In the genomic region with DNA sequence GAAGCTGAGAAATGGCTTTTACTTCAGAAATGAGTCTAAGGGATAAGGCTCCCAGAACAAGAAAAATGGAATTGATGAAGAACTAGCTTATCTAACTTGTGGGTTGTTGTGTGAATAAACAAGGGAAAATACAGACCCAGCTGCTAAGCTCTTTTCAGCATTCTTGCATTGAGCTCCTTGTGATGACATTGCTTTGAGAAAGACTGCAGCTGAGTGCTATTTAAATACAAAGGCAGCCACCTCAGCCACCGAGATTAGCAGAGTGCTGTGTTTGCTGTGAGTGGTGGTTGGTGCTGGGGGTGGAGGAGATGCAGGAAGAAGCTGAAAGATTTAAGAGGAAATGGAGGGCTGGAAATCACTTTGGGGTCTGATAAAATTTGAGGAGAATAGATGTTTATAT, we compare ENCODE assay signal across 27 cellular contexts.
DNase-seq lines count a peak whose midpoint lies in the region; ATAC-seq and TF ChIP-seq lines count a peak whose summit lies in the region.
"Had no signal": no experiment of that assay in that cellular context is flagged by ENCODE, and none has a peak within 500 bp of the region (broad histone marks: within the 10 kb centered on the region; RNA-seq: fewer than 3 reads in every experiment).

No MANE protein-coding gene starts in this region.

- H3K9ac ChIP-seq in neural cell (ENCODE audit: low read length), result peak overlapping the region; percentile 28
- H3K9ac ChIP-seq: parathyroid adenoma had no signal

- peak overlapping the region; percentile 32 for H2AFZ ChIP-seq in neural cell (ENCODE audit: low read depth, low read length)
- H2AFZ ChIP-seq: parathyroid adenoma had no signal

- H3K27ac ChIP-seq in WERI-Rb-1 (no peak overlapping the region), iPS DF 6.9 (ENCODE audit: low read length) (no peak overlapping the region), neural cell (ENCODE audit: low read length) (peak overlapping the region; percentile 65)
- H3K27ac ChIP-seq: coronary artery, left lung, parathyroid adenoma, tibial artery, VCaP had no signal

- no peaks in the 10 kb centered on the region for H3F3A ChIP-seq in neural cell (ENCODE audit: insufficient read depth, low read length, poor library complexity, severe bottlenecking)

- peak; percentile 33 for TF ChIP-seq RAD21 in neural cell (conservative IDR thresholded peaks at IDR 0.05)

- H3K4me1 Mint-ChIP-seq in activated naive CD8-positive, alpha-beta T cell treated with anti-CD3 and anti-CD28 coated beads, Interleukin-2, amount 50 U/mL, for 24 hours, result no peaks in the 10 kb centered on the region

- H3K79me2 ChIP-seq in neural cell (replicated peaks; ENCODE audit: insufficient read depth, low read length), result no peaks in the 10 kb centered on the region
- H3K79me2 ChIP-seq: parathyroid adenoma had no signal

- TF ChIP-seq EP300 in neural cell (conservative IDR thresholded peaks at IDR 0.05; ENCODE audit: poor library complexity, severe bottlenecking), result no peak

- H3K36me3 ChIP-seq in HAP-1 (replicated peaks) (no peaks in the 10 kb centered on the region), WERI-Rb-1 (no peaks in the 10 kb centered on the region), iPS DF 6.9 (ENCODE audit: control insufficient read depth, insufficient read depth, low read length) (no peaks in the 10 kb centered on the region), neural cell (ENCODE audit: insufficient read depth, low read length) (no peaks in the 10 kb centered on the region)
- H3K36me3 ChIP-seq: left lung, tibial artery had no signal

- H3K4me1 ChIP-seq in HAP-1, result peaks cover 13% of the 10 kb centered on the region
- H3K4me1 ChIP-seq in iPS DF 6.9 (ENCODE audit: control insufficient read depth, insufficient read depth, low read length), result no peaks in the 10 kb centered on the region
- H3K4me1 ChIP-seq: left lung, parathyroid adenoma, tibial artery had no signal

- no peak for ATAC-seq in SK-N-SH treated with all-trans-retinoic acid at 6 μM for 48 hours
- ATAC-seq in activated naive CD8-positive, alpha-beta T cell treated with anti-CD3 and anti-CD28 coated beads, Interleukin-2, amount 50 U/mL, for 24 hours, result no peak
- ATAC-seq in activated naive CD4-positive, alpha-beta T cell treated with anti-CD3 and anti-CD28 coated beads, Interleukin-2, amount 50 U/mL, for 72 hours, result no peak
- ATAC-seq: left lung, mucosa of descending colon had no signal

- H3K4me3 ChIP-seq in HAP-1 (no peak overlapping the region), WERI-Rb-1 (ENCODE audit: low read depth, low read length) (no peak overlapping the region), iPS DF 6.9 (ENCODE audit: low read length) (no peak overlapping the region), neural cell (ENCODE audit: low read length) (no peak overlapping the region)
- H3K4me3 ChIP-seq: coronary artery, left lung, mucosa of descending colon, tibial artery had no signal

- in situ Hi-C loops in HAP-1 (cut with MboI; ENCODE audit: low sequenced_read_pairs), result no loop called here

- H3K36me3 Mint-ChIP-seq in activated naive CD8-positive, alpha-beta T cell treated with anti-CD3 and anti-CD28 coated beads, Interleukin-2, amount 50 U/mL, for 24 hours (ENCODE audit: low read depth), result no peaks in the 10 kb centered on the region
- H3K36me3 Mint-ChIP-seq in activated naive CD4-positive, alpha-beta T cell treated with anti-CD3 and anti-CD28 coated beads, Interleukin-2, amount 50 U/mL, for 72 hours, result no peaks in the 10 kb centered on the region

- WGBS in iPS DF 6.9 (ENCODE audit: insufficient coverage, insufficient read length), result no CpG with 5 or more reads among the region's 1 CpG

- H3K27me3 ChIP-seq in HAP-1 (ENCODE audit: low read depth) (no peaks in the 10 kb centered on the region), WERI-Rb-1 (ENCODE audit: insufficient read depth, low read depth, severe bottlenecking) (no peaks in the 10 kb centered on the region), iPS DF 6.9 (ENCODE audit: control insufficient read depth, insufficient read depth, low read length) (no peaks in the 10 kb centered on the region), neural cell (ENCODE audit: insufficient read depth, low read depth, low read length) (no peaks in the 10 kb centered on the region)
- H3K27me3 ChIP-seq: left lung, tibial artery had no signal

- H3K4me3 Mint-ChIP-seq in activated naive CD8-positive, alpha-beta T cell treated with anti-CD3 and anti-CD28 coated beads, Interleukin-2, amount 50 U/mL, for 24 hours, result no peak overlapping the region
- H3K4me3 Mint-ChIP-seq: activated naive CD4-positive, alpha-beta T cell treated with anti-CD3 and anti-CD28 coated beads for 36 hours; T-helper 1 cell treated with Interleukin-12 subunit alpha and Interleukin-12 subunit beta and Interleukin-4 antibody, amounts not matched to agents 30 μg/mL and 1 μg/mL, for 36 hours had no signal

- H4K20me1 ChIP-seq in neural cell (ENCODE audit: insufficient read depth), result no peaks in the 10 kb centered on the region

- DNase-seq in HAP-1 (ENCODE audit: low spot score in 2 of 2), result peak; percentile 18 to 40
- DNase-seq in WERI-Rb-1, result peak; percentile 16
- peak; percentile 29 for DNase-seq in iPS DF 6.9 (ENCODE audit: low read depth, low spot score)
- DNase-seq in activated naive CD8-positive, alpha-beta T cell treated with anti-CD3 and anti-CD28 coated beads, Interleukin-2, amount 50 U/mL, for 24 hours, result no peak
- DNase-seq in NCI-H187 treated with DMSO at 0.1 percent for 48 hours (lab: John Stamatoyannopoulos, UW), result no peak
- no peak for DNase-seq in activated naive CD4-positive, alpha-beta T cell treated with anti-CD3 and anti-CD28 coated beads, Interleukin-2, amount 50 U/mL, for 72 hours (ENCODE audit: low spot score in 2 of 2)
- DNase-seq: activated CD4-positive, alpha-beta T cell treated with anti-CD3 and anti-CD28 coated beads, Interleukin-2, amount 50 U/mL, for 48 hours; activated naive CD4-positive, alpha-beta T cell treated with anti-CD3 and anti-CD28 coated beads for 36 hours; DMS79 treated with DMSO at 0.1 percent for 48 hours; foreskin fibroblast; KBM-7; left lung; mucosa of descending colon; MV-4-11; NCI-H2081; NCI-H446 treated with DMSO at 0.1 percent for 48 hours; OCI-M1; SIG-M5; stimulated activated CD4-positive, alpha-beta T cell treated with anti-CD3 and anti-CD28 coated beads, Interleukin-2, amount 100 ng/mL, for 24 hours; stimulated activated naive CD4-positive, alpha-beta T cell treated with Interleukin-2 at 50 U/mL for 16 hours; tibial artery had no signal

- H3K9me2 ChIP-seq in neural cell (ENCODE audit: insufficient read depth, low read length), result no peaks in the 10 kb centered on the region

- no peaks in the 10 kb centered on the region for H3K9me3 ChIP-seq in HAP-1
- H3K9me3 ChIP-seq in WERI-Rb-1 (ENCODE audit: severe bottlenecking), result no peaks in the 10 kb centered on the region
- no peaks in the 10 kb centered on the region for H3K9me3 ChIP-seq in iPS DF 6.9 (ENCODE audit: control insufficient read depth, insufficient read depth, low read length)
- no peaks in the 10 kb centered on the region for H3K9me3 ChIP-seq in neural cell (ENCODE audit: low read length)
- H3K9me3 ChIP-seq: tibial artery had no signal

- no peaks in the 10 kb centered on the region for H3K9me3 Mint-ChIP-seq in activated naive CD8-positive, alpha-beta T cell treated with anti-CD3 and anti-CD28 coated beads, Interleukin-2, amount 50 U/mL, for 24 hours
- no peaks in the 10 kb centered on the region for H3K9me3 Mint-ChIP-seq in activated naive CD4-positive, alpha-beta T cell treated with anti-CD3 and anti-CD28 coated beads, Interleukin-2, amount 50 U/mL, for 72 hours
- H3K9me3 Mint-ChIP-seq: activated naive CD4-positive, alpha-beta T cell treated with anti-CD3 and anti-CD28 coated beads for 36 hours; T-helper 1 cell treated with Interleukin-12 subunit alpha and Interleukin-12 subunit beta and Interleukin-4 antibody, amounts not matched to agents 30 μg/mL and 1 μg/mL, for 36 hours had no signal

- no peaks in the 10 kb centered on the region for H3K27me3 Mint-ChIP-seq in activated naive CD8-positive, alpha-beta T cell treated with anti-CD3 and anti-CD28 coated beads, Interleukin-2, amount 50 U/mL, for 24 hours

- TF ChIP-seq CTCF in WERI-Rb-1 (IDR thresholded peaks at IDR 0.05; ENCODE audit: low read depth, low read length) (no peak), neural cell (IDR thresholded peaks at IDR 0.05; ENCODE audit: poor library complexity, severe bottlenecking) (no peak)

- no peak overlapping the region for H3K27ac Mint-ChIP-seq in activated naive CD8-positive, alpha-beta T cell treated with anti-CD3 and anti-CD28 coated beads, Interleukin-2, amount 50 U/mL, for 24 hours
- H3K27ac Mint-ChIP-seq in activated naive CD4-positive, alpha-beta T cell treated with anti-CD3 and anti-CD28 coated beads, Interleukin-2, amount 50 U/mL, for 72 hours, result no peak overlapping the region
- H3K27ac Mint-ChIP-seq: activated naive CD4-positive, alpha-beta T cell treated with anti-CD3 and anti-CD28 coated beads for 36 hours; T-helper 1 cell treated with Interleukin-12 subunit alpha and Interleukin-12 subunit beta and Interleukin-4 antibody, amounts not matched to agents 30 μg/mL and 1 μg/mL, for 36 hours had no signal

- H3K4me2 ChIP-seq in neural cell (ENCODE audit: low read length), result no peak overlapping the region

TF ChIP-seq in SK-N-SH treated with all-trans-retinoic acid at 6 μM for 48 hours, 23 proteins besides CTCF, POLR2A, EP300 and RAD21 (continues in another document):
- TF ChIP-seq, protein P1, sequence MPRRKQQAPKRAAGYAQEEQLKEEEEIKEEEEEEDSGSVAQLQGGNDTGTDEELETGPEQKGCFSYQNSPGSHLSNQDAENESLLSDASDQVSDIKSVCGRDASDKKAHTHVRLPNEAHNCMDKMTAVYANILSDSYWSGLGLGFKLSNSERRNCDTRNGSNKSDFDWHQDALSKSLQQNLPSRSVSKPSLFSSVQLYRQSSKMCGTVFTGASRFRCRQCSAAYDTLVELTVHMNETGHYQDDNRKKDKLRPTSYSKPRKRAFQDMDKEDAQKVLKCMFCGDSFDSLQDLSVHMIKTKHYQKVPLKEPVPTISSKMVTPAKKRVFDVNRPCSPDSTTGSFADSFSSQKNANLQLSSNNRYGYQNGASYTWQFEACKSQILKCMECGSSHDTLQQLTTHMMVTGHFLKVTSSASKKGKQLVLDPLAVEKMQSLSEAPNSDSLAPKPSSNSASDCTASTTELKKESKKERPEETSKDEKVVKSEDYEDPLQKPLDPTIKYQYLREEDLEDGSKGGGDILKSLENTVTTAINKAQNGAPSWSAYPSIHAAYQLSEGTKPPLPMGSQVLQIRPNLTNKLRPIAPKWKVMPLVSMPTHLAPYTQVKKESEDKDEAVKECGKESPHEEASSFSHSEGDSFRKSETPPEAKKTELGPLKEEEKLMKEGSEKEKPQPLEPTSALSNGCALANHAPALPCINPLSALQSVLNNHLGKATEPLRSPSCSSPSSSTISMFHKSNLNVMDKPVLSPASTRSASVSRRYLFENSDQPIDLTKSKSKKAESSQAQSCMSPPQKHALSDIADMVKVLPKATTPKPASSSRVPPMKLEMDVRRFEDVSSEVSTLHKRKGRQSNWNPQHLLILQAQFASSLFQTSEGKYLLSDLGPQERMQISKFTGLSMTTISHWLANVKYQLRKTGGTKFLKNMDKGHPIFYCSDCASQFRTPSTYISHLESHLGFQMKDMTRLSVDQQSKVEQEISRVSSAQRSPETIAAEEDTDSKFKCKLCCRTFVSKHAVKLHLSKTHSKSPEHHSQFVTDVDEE (CRISPR knock-in tag; IDR thresholded peaks at IDR 0.05), result no peak
- TF ChIP-seq ZNF70 (CRISPR knock-in tag; IDR thresholded peaks at IDR 0.05), result no peak
- no peak for TF ChIP-seq RARB (CRISPR knock-in tag; IDR thresholded peaks at IDR 0.05)

Comparison
In these comparisons a context has a peak if more than half of its experiments do, and no peak if none do; other contexts are left out.
1. DNase-seq: peak in HAP-1 (2 of 2), WERI-Rb-1 (single experiment) and iPS DF 6.9 (single experiment); none in activated naive CD8-positive, alpha-beta T cell treated with anti-CD3 and anti-CD28 coated beads, Interleukin-2, amount 50 U/mL, for 24 hours (single experiment), NCI-H187 treated with DMSO at 0.1 percent for 48 hours (single experiment) and activated naive CD4-positive, alpha-beta T cell treated with anti-CD3 and anti-CD28 coated beads, Interleukin-2, amount 50 U/mL, for 72 hours (0 of 2).